In genomic region chr2:66228128-66228547, GRCh38 we compare ENCODE assay signal across 1 cellular context.
TF ChIP-seq lines count a peak whose summit lies in the region.

No MANE protein-coding gene starts in this region.

TF ChIP-seq in H1, 55 proteins besides CTCF, POLR2A, EP300 and RAD21 (continued from another document):
- TF ChIP-seq ATF2 (IDR thresholded peaks at IDR 0.05; ENCODE audit: low read length) (no peak), RBBP5 (IDR thresholded peaks at IDR 0.05; ENCODE audit: borderline replicate concordance, low read depth, low read length) (no peak), ATF3 (IDR thresholded peaks at IDR 0.05; ENCODE audit: insufficient read depth, low read depth, low read length) (no peak), TAF1 (IDR thresholded peaks at IDR 0.05; ENCODE audit: low read depth, low read length) (no peak)
TF ChIP-seq in H1: peak in this region for 0.
